In the genomic region with DNA sequence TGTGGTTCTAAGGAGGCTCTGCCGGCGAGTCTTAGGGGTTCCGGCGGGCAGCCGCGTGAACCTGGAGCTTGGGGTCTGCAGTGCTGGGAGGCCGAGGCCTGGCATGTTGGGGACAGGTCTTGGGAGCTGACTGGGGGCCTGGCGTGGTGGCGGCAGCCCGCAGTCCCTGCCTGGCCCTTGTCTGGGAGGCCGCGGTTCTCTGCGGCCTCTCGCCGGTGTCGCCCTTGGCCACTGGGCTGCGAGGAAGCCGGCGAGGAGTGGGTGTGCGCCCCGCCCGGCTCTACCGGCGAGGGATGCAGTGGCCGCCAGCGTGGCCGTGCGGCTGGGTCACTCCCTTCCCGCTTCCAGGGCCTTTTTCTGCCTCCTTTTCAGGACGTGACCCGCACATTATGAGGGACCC, we compare ENCODE assay signal across 26 cellular contexts.
"Had no signal": no experiment of that assay in that cellular context is flagged by ENCODE, and none has a peak within 500 bp of the region (broad histone marks: within the 10 kb centered on the region; RNA-seq: fewer than 3 reads in every experiment).

No MANE protein-coding gene starts in this region.

- H3K4me3 ChIP-seq: left lung, ovary, prostate gland had no signal

- H3K4me1 ChIP-seq: prostate gland had no signal

- H3K27ac Mint-ChIP-seq: activated B cell treated with CpG ODN at 0.5 μM for 24 hours; activated CD4-positive, alpha-beta T cell treated with anti-CD3 and anti-CD28 coated beads for 36 hours; activated naive CD4-positive, alpha-beta T cell treated with anti-CD3 and anti-CD28 coated beads for 36 hours; brain; dendritic cell treated with granulocyte-macrophage colony-stimulating factor and Interleukin-4, amounts not matched to agents 40 ng/mL and 50 ng/mL, for 4 days; mesothelial cell of epicardium; nephron; T-helper 1 cell treated with Interleukin-12 subunit alpha and Interleukin-12 subunit beta and Interleukin-4 antibody, amounts not matched to agents 30 μg/mL and 1 μg/mL, for 36 hours; type B pancreatic cell had no signal

- H3K27me3 Mint-ChIP-seq: activated B cell treated with CpG ODN at 0.5 μM for 24 hours; activated CD4-positive, alpha-beta T cell treated with anti-CD3 and anti-CD28 coated beads for 36 hours; brain; type B pancreatic cell had no signal

- H3K36me3 ChIP-seq: ovary, prostate gland, right atrium auricular region had no signal

- H3K27me3 ChIP-seq: left lung, ovary, right atrium auricular region had no signal

- H3K9me3 Mint-ChIP-seq: activated B cell treated with CpG ODN at 0.5 μM for 24 hours; activated naive CD4-positive, alpha-beta T cell treated with anti-CD3 and anti-CD28 coated beads for 36 hours; T-helper 1 cell treated with Interleukin-12 subunit alpha and Interleukin-12 subunit beta and Interleukin-4 antibody, amounts not matched to agents 30 μg/mL and 1 μg/mL, for 36 hours had no signal

- DNase-seq: activated B cell treated with CpG ODN at 0.5 μM for 24 hours; activated CD4-positive, alpha-beta T cell treated with anti-CD3 and anti-CD28 coated beads for 36 hours; activated CD4-positive, alpha-beta T cell treated with anti-CD3 and anti-CD28 coated beads, Interleukin-2, amount 50 U/mL, for 4 hours; activated CD8-positive, alpha-beta memory T cell treated with anti-CD3 and anti-CD28 coated beads for 24 hours; activated CD8-positive, alpha-beta memory T cell treated with anti-CD3 and anti-CD28 coated beads, Interleukin-2, amount 50 U/mL, for 4 hours; activated naive CD4-positive, alpha-beta T cell treated with anti-CD3 and anti-CD28 coated beads for 36 hours; activated T-cell treated with anti-CD3 and anti-CD28 coated beads, Interleukin-2, amount 50 U/mL, for 4 hours; effector CD8-positive, alpha-beta T cell; erythroblast; foreskin fibroblast; kidney glomerular epithelial cell; mammary epithelial cell; ovary; stimulated activated CD4-positive, alpha-beta T cell treated with anti-CD3 and anti-CD28 coated beads, Interleukin-12 subunit alpha, Interleukin-12 subunit beta, amount 100 ng/mL, for 4 hours; stimulated activated CD4-positive, alpha-beta T cell treated with anti-CD3 and anti-CD28 coated beads, Interleukin-4, amount 100 ng/mL, for 4 hours; T1000 had no signal

- H3K4me3 Mint-ChIP-seq: activated B cell treated with CpG ODN at 0.5 μM for 24 hours; activated naive CD4-positive, alpha-beta T cell treated with anti-CD3 and anti-CD28 coated beads for 36 hours; activated T-cell treated with anti-CD3 and anti-CD28 coated beads, Interleukin-2, amount 50 U/mL, for 4 hours; dendritic cell treated with granulocyte-macrophage colony-stimulating factor and Interleukin-4, amounts not matched to agents 40 ng/mL and 50 ng/mL, for 4 days; mesothelial cell of epicardium; nephron; T-helper 1 cell treated with Interleukin-12 subunit alpha and Interleukin-12 subunit beta and Interleukin-4 antibody, amounts not matched to agents 30 μg/mL and 1 μg/mL, for 36 hours; type B pancreatic cell had no signal

- H3K27ac ChIP-seq: left lung, neutrophil, ovary, prostate gland, right atrium auricular region had no signal
